ENCODE assay signal across 9 cellular contexts in the genomic region with DNA sequence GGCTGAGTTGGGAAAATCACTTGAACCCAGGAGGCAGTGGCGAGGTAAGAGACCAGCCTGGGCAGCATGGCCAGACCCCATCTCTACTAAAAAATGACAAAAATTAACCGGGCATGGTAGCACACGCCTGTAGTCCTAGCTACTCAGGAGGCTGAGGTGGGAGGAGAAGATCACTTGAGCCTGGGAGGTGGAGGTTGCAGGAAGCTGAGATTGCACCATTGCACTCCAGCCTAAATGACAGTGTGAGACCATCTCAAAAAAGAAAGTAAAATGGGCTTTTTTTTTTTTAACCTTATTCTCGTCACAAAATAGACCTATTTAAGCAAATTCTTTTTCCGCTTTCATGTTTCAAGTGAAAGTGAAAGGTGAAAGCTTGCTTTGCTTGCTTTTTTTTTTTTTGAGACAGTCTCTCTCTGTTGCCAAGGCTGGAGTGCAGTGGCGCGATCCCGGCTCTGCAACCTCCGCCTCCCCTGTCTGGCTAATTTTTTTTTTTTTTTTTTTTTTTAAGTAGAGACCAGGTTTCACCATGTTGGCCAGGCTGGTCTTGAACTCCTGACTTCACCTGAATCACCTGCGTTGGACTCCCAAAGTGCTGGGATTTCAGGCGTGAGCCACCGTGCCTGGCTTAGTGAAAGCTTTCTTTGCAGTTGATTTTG. TPM values are rescaled to one million over a fixed set of nuclear protein-coding genes. Genes with fewer than 3 reads are reported as not detected.
A peak's percentile ranks its signal among the peaks of the same experiment; 100 is the strongest.
DNase-seq lines count a peak whose midpoint lies in the region; ATAC-seq, FAIRE-seq and TF ChIP-seq lines count a peak whose summit lies in the region.
"Had no signal": no experiment of that assay in that cellular context is flagged by ENCODE, and none has a peak within 500 bp of the region (broad histone marks: within the 10 kb centered on the region; RNA-seq: fewer than 3 reads in every experiment).

No MANE protein-coding gene starts in this region.

- CTCF ChIA-PET in activated B cell treated with CpG ODN at 0.5 μM for 24 hours (lab: Charles Lee): interaction anchor here (0.7 to 1.0 kb wide), 3 partner anchors 20 to 308 kb away, joined by 3 to 4 read pairs (median 4); partner anchors contain the start of gene ELL3

- peaks cover 70% of the 10 kb centered on the region for H3K4me1 Mint-ChIP-seq in activated B cell treated with CpG ODN at 0.5 μM for 24 hours

- no peaks in the 10 kb centered on the region for H3K9me3 Mint-ChIP-seq in activated B cell treated with CpG ODN at 0.5 μM for 24 hours

- H3K27me3 Mint-ChIP-seq in activated B cell treated with CpG ODN at 0.5 μM for 24 hours: no peaks in the 10 kb centered on the region

- POLR2A ChIA-PET in activated B cell treated with CpG ODN at 0.5 μM for 24 hours (lab: Charles Lee): interaction anchor here (0.6 to 6.1 kb wide), 11 partner anchors 9 to 546 kb away, joined by 3 to 107 read pairs (median 5); partner anchors contain the start of genes ELL3, HYPK, MFAP1 and SERINC4

- no peak overlapping the region for H3K9ac ChIP-seq in kidney (ENCODE audit: low read length in 2 of 2)

- WGBS in upper lobe of left lung, 2 donors: 43 to 53% methylated on average over 12 of the region's 12 CpGs

- no peaks in the 10 kb centered on the region for H3K27me3 ChIP-seq in upper lobe of left lung

- peak overlapping the region; percentile 87 for H3K27ac Mint-ChIP-seq in activated B cell treated with CpG ODN at 0.5 μM for 24 hours

- peaks cover 0 to 2% of the 10 kb centered on the region in 2 donors for H3K4me1 ChIP-seq in kidney (ENCODE audit: control insufficient read depth in 1 of 2, insufficient read depth in 1 of 2, low read depth in 1 of 2, low read length in 2 of 2)
- H3K4me1 ChIP-seq in upper lobe of left lung: peaks cover 43 to 57% (median 49%) of the 10 kb centered on the region in 4 donors

- H3K36me3 ChIP-seq in kidney (ENCODE audit: control insufficient read depth in 1 of 2, insufficient read depth in 2 of 2, low read length in 2 of 2): peaks cover 4 to 9% of the 10 kb centered on the region in 2 donors
- H3K36me3 ChIP-seq in upper lobe of left lung: peaks cover 0 to 30% (median 12%) of the 10 kb centered on the region in 4 donors

- peak overlapping the region; percentile 51 for H3K4me3 ChIP-seq in GM12865 (ENCODE audit: low read depth, low read length)
- H3K4me3 ChIP-seq in HFF-Myc (replicated peaks; ENCODE audit: low read depth, low read length): 0 out of 2 replicates have a peak overlapping the region, but pooled peaks have one; percentile 17
- peak overlapping the region; percentile 12 to 35 for H3K4me3 ChIP-seq in kidney (ENCODE audit: low read length in 2 of 2)
- H3K4me3 ChIP-seq in upper lobe of left lung: peak overlapping the region in 2 of 4 donors; percentile 3 to 21

- H3K27ac ChIP-seq in kidney (ENCODE audit: low read depth in 2 of 2, low read length in 2 of 2) (no peak overlapping the region), upper lobe of left lung (peak overlapping the region in 3 of 4 donors; percentile 28 to 69 (median 45))

- ATAC-seq in activated B cell treated with CpG ODN at 0.5 μM for 24 hours (ENCODE audit: low read depth) (peak; percentile 41), upper lobe of left lung (ENCODE audit: low FRiP score in 2 of 2) (no peak), Right ventricle myocardium inferior (no peak)

- H3K9me3 ChIP-seq in kidney (ENCODE audit: control insufficient read depth in 1 of 2, low read length in 2 of 2) (no peaks in the 10 kb centered on the region), upper lobe of left lung (no peaks in the 10 kb centered on the region)

- H3K36me3 Mint-ChIP-seq in activated B cell treated with CpG ODN at 0.5 μM for 24 hours (ENCODE audit: low read depth): peaks cover 46% of the 10 kb centered on the region

- H3K4me3 Mint-ChIP-seq in activated B cell treated with CpG ODN at 0.5 μM for 24 hours: peak overlapping the region; percentile 72

- no peak for TF ChIP-seq EP300 in upper lobe of left lung (IDR thresholded peaks at IDR 0.05)

- TF ChIP-seq POLR2A in upper lobe of left lung (IDR thresholded peaks at IDR 0.05): no peak

- intact Hi-C loops in activated B cell treated with CpG ODN at 0.5 μM for 24 hours (cut with micrococcal nuclease): loop anchor here (1.0 to 5.0 kb wide), 4 partner anchors 26 to 258 kb away; partner anchors contain the start of genes ELL3, SERF2 and TP53BP1
- intact Hi-C loops in kidney (cut with DNase I): no loop called here
- intact Hi-C loops in Right ventricle myocardium inferior (cut with DNase I): loop anchor here (10.0 kb wide), 1 partner anchor 65 kb away; no protein-coding TSS in a partner anchor

- no peak for TF ChIP-seq CTCF in GM12865 (IDR thresholded peaks at IDR 0.05; ENCODE audit: insufficient read depth, low read depth, low read length, missing control alignments)
- no peak for TF ChIP-seq CTCF in HFF-Myc (IDR thresholded peaks at IDR 0.05; ENCODE audit: low read depth, low read length, missing control alignments)
- TF ChIP-seq CTCF in activated B cell treated with CpG ODN at 0.5 μM for 24 hours (IDR thresholded peaks at IDR 0.05): no peak
- TF ChIP-seq CTCF in kidney (IDR thresholded peaks at IDR 0.05; ENCODE audit: borderline replicate concordance, extremely low read depth, insufficient read depth): no peak
- TF ChIP-seq CTCF in upper lobe of left lung (IDR thresholded peaks at IDR 0.05): no peak

- FAIRE-seq in kidney (lab: Jason Lieb, UNC): no peak

- DNase-seq in GM12865 (ENCODE audit: low read depth) (peak; percentile 88), HFF-Myc (ENCODE audit: extremely low read depth, low read depth) (no peak), activated B cell treated with CpG ODN at 0.5 μM for 24 hours (no peak), kidney (no peak), upper lobe of left lung (peak in 1 of 2 donors; percentile 28), NCI-H446 treated with DMSO at 0.1 percent for 48 hours (lab: John Stamatoyannopoulos, UW) (no peak), Right ventricle myocardium inferior (ENCODE audit: missing footprints) (no peak), SW 1271 (lab: John Stamatoyannopoulos, UW) (no peak)

RNA-seq across cellular contexts. Expression of gene PDIA3, which starts 3.6 kb away (rescaled TPM):
- 179 and 194 TPM in 2 replicates for total RNA-seq in activated B cell treated with CpG ODN at 0.5 μM for 24 hours
- total RNA-seq in kidney: 404 TPM
- 414 TPM for polyA plus RNA-seq in kidney (ENCODE audit: insufficient read depth, low read depth, low replicate concordance)
- total RNA-seq in upper lobe of left lung: 100 to 1,000 TPM in 4 of 6 donors, 10 to 100 TPM in 2; 18.9 to 450 (median 161) TPM
- total RNA-seq in Right ventricle myocardium inferior: 166 TPM

RNA-seq across cellular contexts. Expression of gene ELL3, which starts 26.9 kb away (rescaled TPM):
- total RNA-seq in activated B cell treated with CpG ODN at 0.5 μM for 24 hours (95.5 and 108 TPM in 2 replicates), kidney (2.5 TPM), upper lobe of left lung (1 to 10 TPM; 1.7 to 8.4 (median 4.3) TPM), Right ventricle myocardium inferior (1.5 TPM)
- polyA plus RNA-seq in kidney (ENCODE audit: insufficient read depth, low read depth, low replicate concordance): 2.7 TPM

RNA-seq across cellular contexts. Expression of gene SERF2, which starts 42.3 kb away (rescaled TPM):
- total RNA-seq in activated B cell treated with CpG ODN at 0.5 μM for 24 hours: 601 and 656 TPM in 2 replicates
- total RNA-seq in kidney: 788 TPM
- 2,452 TPM for polyA plus RNA-seq in kidney (ENCODE audit: insufficient read depth, low read depth, low replicate concordance)
- 1,000 to 10,000 TPM in 1 of 6 donors, 100 to 1,000 TPM in 5; 285 to 1,034 (median 752) TPM for total RNA-seq in upper lobe of left lung
- total RNA-seq in Right ventricle myocardium inferior: 1,102 TPM

RNA-seq across cellular contexts. Expression of gene SERINC4, which starts 50.2 kb away (rescaled TPM):
- total RNA-seq in activated B cell treated with CpG ODN at 0.5 μM for 24 hours (0.11 and 0.20 TPM in 2 replicates), kidney (0.13 TPM), upper lobe of left lung (under 1 TPM in 1 of 6 donors, not detected in 5; 0.34 TPM), Right ventricle myocardium inferior (0.30 TPM)
- 0.47 TPM for polyA plus RNA-seq in kidney (ENCODE audit: insufficient read depth, low read depth, low replicate concordance)
- total RNA-seq: epithelial cell of proximal tubule had no signal

RNA-seq across cellular contexts. Expression of gene HYPK, which starts 50.6 kb away (rescaled TPM):
- total RNA-seq in activated B cell treated with CpG ODN at 0.5 μM for 24 hours: 19.2 and 19.7 TPM in 2 replicates
- 10.2 TPM for total RNA-seq in kidney
- 7.7 TPM for polyA plus RNA-seq in kidney (ENCODE audit: insufficient read depth, low read depth, low replicate concordance)
- 10 to 100 TPM in 5 of 6 donors, 1 to 10 TPM in 1; 6.5 to 41.9 (median 14.1) TPM for total RNA-seq in upper lobe of left lung
- total RNA-seq in Right ventricle myocardium inferior: 16.4 TPM

Comparison
In these comparisons a context has a peak if more than half of its experiments do, and no peak if none do; other contexts are left out.
1. H3K27ac ChIP-seq: peak in upper lobe of left lung (3 of 4); none in kidney (0 of 2).
2. RNA of gene ELL3, which starts 26.9 kb away (total RNA-seq): 95.5 to 108 TPM in activated B cell treated with CpG ODN at 0.5 μM for 24 hours; 1.7 to 8.4 TPM in upper lobe of left lung, 2.5 TPM in kidney (single experiment) and 1.5 TPM in Right ventricle myocardium inferior (single experiment); every median in the first group is over 10 times any median in the second.